10 cellular contexts compared by ENCODE assay signal in genomic region chr1:41599912-41600311, GRCh38.
DNase-seq lines count a peak whose midpoint lies in the region; ATAC-seq, FAIRE-seq and TF ChIP-seq lines count a peak whose summit lies in the region.
"Had no signal": no experiment of that assay in that cellular context is flagged by ENCODE, and none has a peak within 500 bp of the region (broad histone marks: within the 10 kb centered on the region; RNA-seq: fewer than 3 reads in every experiment).

No MANE protein-coding gene starts in this region.

- TF ChIP-seq CTCF in PC-9 (conservative IDR thresholded peaks at IDR 0.05) (peak; percentile 78), H1 (IDR thresholded peaks at IDR 0.05; ENCODE audit: control extremely low read depth in 1 of 3, insufficient read depth in 1 of 3, low read depth in 1 of 3, low read length in 3 of 3) (peak in 2 of 3 experiments; percentile 35 to 72; a peak in 2 of 4 replicates), nephron progenitor cell (IDR thresholded peaks at IDR 0.05) (peak; percentile 46)

- no peak overlapping the region for H3K9ac ChIP-seq in H1 (replicated peaks in 1 of 4; ENCODE audit: extremely low read depth in 1 of 4, low read depth in 3 of 4, low read length in 3 of 4)

- H3K18ac ChIP-seq in H1 (ENCODE audit: extremely low read depth, low read length): no peak overlapping the region

- H3K4me2 ChIP-seq in PC-9: no peak overlapping the region
- no peak overlapping the region for H3K4me2 ChIP-seq in H1 (ENCODE audit: insufficient read depth in 1 of 2, low read depth in 2 of 2, low read length in 2 of 2)

- H3K23ac ChIP-seq in H1 (ENCODE audit: insufficient read length): no peak overlapping the region

- ATAC-seq in effector memory CD8-positive, alpha-beta T cell (replicated peaks): no peak

- in situ Hi-C loops in G401 (cut with HindIII; ENCODE audit: low sequenced_read_pairs): loop anchor here (5.0 kb wide), 1 partner anchor 102 kb away; no protein-coding TSS in a partner anchor

- H3K23me2 ChIP-seq in H1 (ENCODE audit: low read depth, low read length): no peaks in the 10 kb centered on the region

- H3K36me3 ChIP-seq in PC-9 (ENCODE audit: low read depth): no peaks in the 10 kb centered on the region
- H3K36me3 ChIP-seq in H1 (ENCODE audit: control insufficient read depth in 2 of 4, insufficient read depth in 4 of 4, low read length in 3 of 4): no peaks in the 10 kb centered on the region

- no peaks in the 10 kb centered on the region for H3K79me1 ChIP-seq in H1 (ENCODE audit: low read depth, low read length)

- DNase-seq in Daoy (ENCODE audit: low read depth) (peak; percentile 30), PC-9 (peak in 1 of 2 experiments; percentile 17), H1 (ENCODE audit: low read depth in 1 of 2, low spot score in 2 of 2) (no peak), nephron progenitor cell (no peak), NCI-H1436 treated with DMSO at 0.1 percent for 48 hours (lab: John Stamatoyannopoulos, UW) (no peak), NCI-H524 treated with DMSO at 0.1 percent for 48 hours (lab: John Stamatoyannopoulos, UW) (no peak), G401 (ENCODE audit: low spot score) (no peak)
- DNase-seq in effector memory CD8-positive, alpha-beta T cell: no peak
- DNase-seq: activated CD4-positive, alpha-beta memory T cell treated with anti-CD3 and anti-CD28 coated beads for 36 hours; dorsolateral prefrontal cortex had no signal

- H4K8ac ChIP-seq in H1 (ENCODE audit: extremely low read depth, insufficient read depth, low read length): no peak overlapping the region

- H3K56ac ChIP-seq in H1 (replicated peaks; ENCODE audit: insufficient read length, low read depth, low read length): no peak overlapping the region

- H2BK15ac ChIP-seq in H1 (ENCODE audit: low read length): no peak overlapping the region

- H3K4me1 Mint-ChIP-seq in nephron progenitor cell: peaks cover 4% of the 10 kb centered on the region
- H3K4me1 Mint-ChIP-seq in effector memory CD8-positive, alpha-beta T cell (ENCODE audit: low read depth in 2 of 2): peaks cover 6 to 8% of the 10 kb centered on the region in 2 donors

- H3K4me1 ChIP-seq in PC-9 (replicated peaks; ENCODE audit: insufficient read depth): no peaks in the 10 kb centered on the region
- H3K4me1 ChIP-seq in H1 (replicated peaks in 1 of 4; ENCODE audit: control insufficient read depth in 3 of 4, insufficient read depth in 4 of 4, low read length in 3 of 4): no peaks in the 10 kb centered on the region

- no peak for TF ChIP-seq POLR2A in H1 (IDR thresholded peaks at IDR 0.05; ENCODE audit: control extremely low read depth in 1 of 2, low read depth in 2 of 2, low read length in 2 of 2)

- peak; percentile 28 to 37; a peak in 3 of 4 replicates for TF ChIP-seq RAD21 in H1 (IDR thresholded peaks at IDR 0.05 in 1 of 2, conservative IDR thresholded peaks at IDR 0.05 in 1 of 2; ENCODE audit: low read depth in 2 of 2, low read length in 2 of 2)

- no peak overlapping the region for H3K4me3 Mint-ChIP-seq in nephron progenitor cell
- no peak overlapping the region for H3K4me3 Mint-ChIP-seq in effector memory CD8-positive, alpha-beta T cell
- H3K4me3 Mint-ChIP-seq: activated CD4-positive, alpha-beta memory T cell treated with anti-CD3 and anti-CD28 coated beads for 36 hours had no signal

- H3K4me3 ChIP-seq in PC-9 (no peak overlapping the region), H1 (ENCODE audit: extremely low read depth in 1 of 4, insufficient read depth in 2 of 4, low read depth in 3 of 4, low read length in 4 of 4) (no peak overlapping the region)
- H3K4me3 ChIP-seq: dorsolateral prefrontal cortex had no signal

- no TSS peak for BruUV-seq in PC-9 (replicated peaks; lab: Mats Ljungman, UMichigan)

- intact Hi-C loops in PC-9 (cut with micrococcal nuclease; ENCODE audit: unreplicated experiment): no loop called here

- no peaks in the 10 kb centered on the region for H3K27me3 ChIP-seq in PC-9 (ENCODE audit: insufficient read depth, low read depth)
- H3K27me3 ChIP-seq in H1 (replicated peaks in 1 of 4; ENCODE audit: control insufficient read depth in 3 of 4, extremely low read depth in 1 of 4, insufficient read depth in 3 of 4, low read length in 3 of 4): no peaks in the 10 kb centered on the region
- H3K27me3 ChIP-seq: dorsolateral prefrontal cortex had no signal

- no peak overlapping the region for H4K5ac ChIP-seq in H1 (ENCODE audit: insufficient read length, low read depth, low read length)

- no peak overlapping the region for H3K27ac Mint-ChIP-seq in nephron progenitor cell
- no peak overlapping the region for H3K27ac Mint-ChIP-seq in effector memory CD8-positive, alpha-beta T cell
- H3K27ac Mint-ChIP-seq: activated CD4-positive, alpha-beta memory T cell treated with anti-CD3 and anti-CD28 coated beads for 36 hours had no signal

- H4K20me1 ChIP-seq in PC-9 (ENCODE audit: insufficient read depth) (no peaks in the 10 kb centered on the region), H1 (replicated peaks in 1 of 2; ENCODE audit: control insufficient read depth in 1 of 2, insufficient read depth in 2 of 2, low read length in 2 of 2) (no peaks in the 10 kb centered on the region)

- CTCF ChIA-PET in PC-9 (lab: Charles Lee) (interaction anchor here (0.7 kb wide), 1 partner anchor 86 kb away, joined by 3 read pairs; no protein-coding TSS in a partner anchor), H1 (lab: Charles Lee; ENCODE audit: partially characterized antibody) (interaction anchor here (1.9 to 2.1 kb wide), 3 partner anchors 10 to 15 kb away, joined by 3 to 7 read pairs (median 7); no protein-coding TSS in a partner anchor)

- H3K27ac ChIP-seq in PC-9 (no peak overlapping the region), H1 (ENCODE audit: low read depth, low read length) (no peak overlapping the region)
- H3K27ac ChIP-seq: dorsolateral prefrontal cortex had no signal

- H2AFZ ChIP-seq in PC-9 (no peak overlapping the region), H1 (ENCODE audit: low read length) (0 out of 2 replicates have a peak overlapping the region, but pooled peaks have one; percentile 46)

- no peak overlapping the region for H2BK5ac ChIP-seq in H1 (ENCODE audit: low read depth, low read length)

- no peaks in the 10 kb centered on the region for H3K36me3 Mint-ChIP-seq in nephron progenitor cell (ENCODE audit: low read depth)
- H3K36me3 Mint-ChIP-seq in effector memory CD8-positive, alpha-beta T cell (ENCODE audit: insufficient read depth): no peaks in the 10 kb centered on the region

- H3K9me2 ChIP-seq in PC-9 (ENCODE audit: insufficient read depth): no peaks in the 10 kb centered on the region

- H3K14ac ChIP-seq in H1 (ENCODE audit: insufficient read length): no peak overlapping the region

- no peak overlapping the region for H4K91ac ChIP-seq in H1 (replicated peaks; ENCODE audit: insufficient read length, low read length)

- peak; percentile 63 for FAIRE-seq in H1 (lab: Jason Lieb, UNC)

- H3K9me3 Mint-ChIP-seq in nephron progenitor cell: peaks cover 23% of the 10 kb centered on the region
- H3K9me3 Mint-ChIP-seq in effector memory CD8-positive, alpha-beta T cell: no peaks in the 10 kb centered on the region

- H3K4ac ChIP-seq in H1 (replicated peaks; ENCODE audit: insufficient read length, low read depth, low read length): no peak overlapping the region

- 59% methylated on average over 5 of the region's 5 CpGs; no CpG with 5 or more reads in 1 of the 2 experiments for WGBS in H1 (ENCODE audit: extremely low coverage in 1 of 2, insufficient coverage in 1 of 2, insufficient read length in 1 of 2, insufficient replicate concordance in 2 of 2, low coverage in 1 of 2, low lambda C conversion rate in 2 of 2, missing lambda C conversion rate in 1 of 2), 2 experiments

- no peak for TF ChIP-seq EP300 in H1 (IDR thresholded peaks at IDR 0.05; ENCODE audit: borderline replicate concordance in 1 of 2, low read depth in 2 of 2, low read length in 2 of 2)

- H3K79me2 ChIP-seq in PC-9 (ENCODE audit: low read depth) (no peaks in the 10 kb centered on the region), H1 (ENCODE audit: control insufficient read depth in 1 of 2, insufficient read depth in 2 of 2, low read length in 2 of 2) (no peaks in the 10 kb centered on the region)

- no peak overlapping the region for H2BK20ac ChIP-seq in H1 (ENCODE audit: low read length)

- POLR2A ChIA-PET in PC-9 (lab: Charles Lee; ENCODE audit: unreplicated experiment) (no interaction called here), H1 (lab: Charles Lee; ENCODE audit: partially characterized antibody) (no interaction called here)

- H3K9me3 ChIP-seq in PC-9 (ENCODE audit: insufficient read depth, low read depth): no peaks in the 10 kb centered on the region
- H3K9me3 ChIP-seq in H1 (ENCODE audit: insufficient read depth in 2 of 2, low read depth in 1 of 2, low read length in 1 of 2): no peaks in the 10 kb centered on the region

- no peak overlapping the region for H2AK5ac ChIP-seq in H1 (ENCODE audit: low read depth, low read length)

- no peak overlapping the region for H2BK12ac ChIP-seq in H1 (ENCODE audit: low read depth, low read length)

- H3F3A ChIP-seq in PC-9 (ENCODE audit: insufficient read depth, low read depth): no peaks in the 10 kb centered on the region

- no peaks in the 10 kb centered on the region for H3K27me3 Mint-ChIP-seq in nephron progenitor cell (ENCODE audit: low read depth, poor library complexity)
- H3K27me3 Mint-ChIP-seq in effector memory CD8-positive, alpha-beta T cell: no peaks in the 10 kb centered on the region
- H3K27me3 Mint-ChIP-seq: activated CD4-positive, alpha-beta memory T cell treated with anti-CD3 and anti-CD28 coated beads for 36 hours had no signal

- H2BK120ac ChIP-seq in H1 (replicated peaks; ENCODE audit: low read depth, low read length): no peak overlapping the region

TF ChIP-seq in H1, 55 proteins besides CTCF, POLR2A, EP300 and RAD21:
- peak; percentile 98 for TF ChIP-seq TEAD4 (IDR thresholded peaks at IDR 0.05; ENCODE audit: low read depth, low read length)
- no peak for TF ChIP-seq SP4 (IDR thresholded peaks at IDR 0.05; ENCODE audit: low read length)
- no peak for TF ChIP-seq SIX5 (IDR thresholded peaks at IDR 0.05; ENCODE audit: low read depth, low read length)
- no peak for TF ChIP-seq TBP (IDR thresholded peaks at IDR 0.05; ENCODE audit: low read depth, low read length)
- no peak for TF ChIP-seq CTBP2 (IDR thresholded peaks at IDR 0.05; ENCODE audit: borderline replicate concordance, insufficient read depth, insufficient read length, low read length)
- TF ChIP-seq SIRT6 (IDR thresholded peaks at IDR 0.05; ENCODE audit: low read length): no peak
